8 cellular contexts compared by ENCODE assay signal in genomic region chr3:101778385-101779046, GRCh38. TPM values are rescaled to one million over a fixed set of nuclear protein-coding genes. Genes with fewer than 3 reads are reported as not detected.
DNase-seq lines count a peak whose midpoint lies in the region; ATAC-seq and TF ChIP-seq lines count a peak whose summit lies in the region.

No MANE protein-coding gene starts in this region.

- no peak for DNase-seq in activated CD8-positive, alpha-beta memory T cell treated with anti-CD3 and anti-CD28 coated beads, Interleukin-2, amount 10 ng/mL, durations not matched to agents 7 days and 5 days
- no peak for DNase-seq in activated CD8-positive, alpha-beta memory T cell treated with anti-CD3 and anti-CD28 coated beads, Interleukin-2, amount 50 U/mL, for 4 hours
- DNase-seq in activated naive CD8-positive, alpha-beta T cell treated with anti-CD3 and anti-CD28 coated beads for 36 hours, result no peak
- DNase-seq in left lung (no peak), thyroid gland (no peak), NCI-H1694 (lab: John Stamatoyannopoulos, UW) (no peak)
- no peak for DNase-seq in activated CD4-positive, CD25-positive, alpha-beta regulatory T cell (lab: John Stamatoyannopoulos, UW)

- CTCF ChIA-PET in activated CD8-positive, alpha-beta memory T cell treated with anti-CD3 and anti-CD28 coated beads, Interleukin-2, amount 10 ng/mL, durations not matched to agents 7 days and 5 days (lab: Charles Lee), result interaction anchor here (1.0 to 1.6 kb wide), 9 partner anchors 9 to 158 kb away, joined by 3 to 11 read pairs (median 3); partner anchors contain the start of gene CEP97

- H3K27ac ChIP-seq in left lung (peak overlapping the region; percentile 81 to 89), thyroid gland (peak overlapping the region; percentile 34 to 90 (median 58))

- H3K4me3 Mint-ChIP-seq in activated CD8-positive, alpha-beta memory T cell treated with anti-CD3 and anti-CD28 coated beads, Interleukin-2, amount 10 ng/mL, durations not matched to agents 7 days and 5 days, result peak overlapping the region; percentile 90
- peak overlapping the region; percentile 93 for H3K4me3 Mint-ChIP-seq in activated naive CD8-positive, alpha-beta T cell treated with anti-CD3 and anti-CD28 coated beads for 36 hours

- peaks cover 0 to 12% of the 10 kb centered on the region in 2 donors for H3K36me3 ChIP-seq in left lung
- H3K36me3 ChIP-seq in thyroid gland, result peaks cover 4 to 10% of the 10 kb centered on the region in 2 donors

- H3K27me3 ChIP-seq in left lung, result no peaks in the 10 kb centered on the region
- H3K27me3 ChIP-seq in thyroid gland, result no peaks in the 10 kb centered on the region

- no peaks in the 10 kb centered on the region for H3K9me3 ChIP-seq in left lung
- no peaks in the 10 kb centered on the region for H3K9me3 ChIP-seq in thyroid gland

- H3K27me3 Mint-ChIP-seq in activated CD8-positive, alpha-beta memory T cell treated with anti-CD3 and anti-CD28 coated beads, Interleukin-2, amount 10 ng/mL, durations not matched to agents 7 days and 5 days, result no peaks in the 10 kb centered on the region
- H3K27me3 Mint-ChIP-seq in activated naive CD8-positive, alpha-beta T cell treated with anti-CD3 and anti-CD28 coated beads for 36 hours, result no peaks in the 10 kb centered on the region

- intact Hi-C loops in left lung (cut with DNase I) (no loop called here), thyroid gland (cut with DNase I) (loop anchor here (10.0 kb wide), 1 partner anchor 54 kb away; the partner anchor contains the start of gene CEP97)

- peaks cover 8% of the 10 kb centered on the region for H3K36me3 Mint-ChIP-seq in activated CD8-positive, alpha-beta memory T cell treated with anti-CD3 and anti-CD28 coated beads, Interleukin-2, amount 10 ng/mL, durations not matched to agents 7 days and 5 days
- peaks cover 5% of the 10 kb centered on the region for H3K36me3 Mint-ChIP-seq in activated naive CD8-positive, alpha-beta T cell treated with anti-CD3 and anti-CD28 coated beads for 36 hours

- no peak for ATAC-seq in activated CD8-positive, alpha-beta memory T cell treated with anti-CD3 and anti-CD28 coated beads, Interleukin-2, amount 10 ng/mL, durations not matched to agents 7 days and 5 days
- ATAC-seq in left lung (peak; percentile 20), GM21529 (IDR thresholded peaks at IDR 0.05; ENCODE audit: unreplicated experiment) (no peak)

- peak overlapping the region; percentile 90 for H3K27ac Mint-ChIP-seq in activated CD8-positive, alpha-beta memory T cell treated with anti-CD3 and anti-CD28 coated beads, Interleukin-2, amount 10 ng/mL, durations not matched to agents 7 days and 5 days
- peak overlapping the region; percentile 94 for H3K27ac Mint-ChIP-seq in activated naive CD8-positive, alpha-beta T cell treated with anti-CD3 and anti-CD28 coated beads for 36 hours

- H3K4me1 Mint-ChIP-seq in activated CD8-positive, alpha-beta memory T cell treated with anti-CD3 and anti-CD28 coated beads, Interleukin-2, amount 10 ng/mL, durations not matched to agents 7 days and 5 days, result peaks cover 34% of the 10 kb centered on the region
- peaks cover 41% of the 10 kb centered on the region for H3K4me1 Mint-ChIP-seq in activated naive CD8-positive, alpha-beta T cell treated with anti-CD3 and anti-CD28 coated beads for 36 hours

- no peak for TF ChIP-seq POLR2A in thyroid gland (IDR thresholded peaks at IDR 0.05)

- no peak for TF ChIP-seq CTCF in left lung (IDR thresholded peaks at IDR 0.05)
- no peak for TF ChIP-seq CTCF in thyroid gland (IDR thresholded peaks at IDR 0.05)

- WGBS in thyroid gland, 2 donors, result 41 to 53% methylated on average over 10 to 13 of the region's 21 CpGs

- H3K4me3 ChIP-seq in left lung (peak overlapping the region; percentile 79 to 98), thyroid gland (replicated peaks in 1 of 3) (peak overlapping the region; percentile 87 to 94 (median 88))

- no peaks in the 10 kb centered on the region for H3K9me3 Mint-ChIP-seq in activated CD8-positive, alpha-beta memory T cell treated with anti-CD3 and anti-CD28 coated beads, Interleukin-2, amount 10 ng/mL, durations not matched to agents 7 days and 5 days (ENCODE audit: low read depth)
- H3K9me3 Mint-ChIP-seq in activated naive CD8-positive, alpha-beta T cell treated with anti-CD3 and anti-CD28 coated beads for 36 hours, result no peaks in the 10 kb centered on the region

- peaks cover 6 to 34% of the 10 kb centered on the region in 2 donors for H3K4me1 ChIP-seq in left lung
- H3K4me1 ChIP-seq in thyroid gland, result peaks cover 6 to 8% of the 10 kb centered on the region in 2 donors

RNA-seq across cellular contexts. Expression of gene NXPE3, which starts 0.5 kb away (rescaled TPM):
- 10 to 100 TPM; 19.6 to 20.4 TPM for total RNA-seq in activated CD8-positive, alpha-beta memory T cell treated with anti-CD3 and anti-CD28 coated beads, Interleukin-2, amount 10 ng/mL, durations not matched to agents 7 days and 5 days
- total RNA-seq in activated naive CD8-positive, alpha-beta T cell treated with anti-CD3 and anti-CD28 coated beads for 36 hours, result 10 to 100 TPM; 19.9 to 22.5 TPM
- total RNA-seq in left lung (10 to 100 TPM; 15.9 to 17.0 TPM), thyroid gland (10 to 100 TPM; 10.5 to 18.9 (median 13.2) TPM)

RNA-seq across cellular contexts. Expression of gene CEP97, which starts 54.1 kb away (rescaled TPM):
- total RNA-seq in activated CD8-positive, alpha-beta memory T cell treated with anti-CD3 and anti-CD28 coated beads, Interleukin-2, amount 10 ng/mL, durations not matched to agents 7 days and 5 days, result 10 to 100 TPM; 22.5 TPM
- total RNA-seq in activated naive CD8-positive, alpha-beta T cell treated with anti-CD3 and anti-CD28 coated beads for 36 hours, result 10 to 100 TPM; 16.1 to 17.1 TPM
- total RNA-seq in left lung (10 to 100 TPM in 1 of 2 donors, 1 to 10 TPM in 1; 8.5 to 11.2 TPM), thyroid gland (10 to 100 TPM in 1 of 4 donors, 1 to 10 TPM in 3; 7.3 to 13.3 (median 8.2) TPM)
